In genomic region chr13:79645569-79645968, GRCh38 we compare ENCODE assay signal across 16 cellular contexts.
"Had no signal": no experiment of that assay in that cellular context is flagged by ENCODE, and none has a peak within 500 bp of the region (broad histone marks: within the 10 kb centered on the region; RNA-seq: fewer than 3 reads in every experiment).

No MANE protein-coding gene starts in this region.

- H3K9me3 ChIP-seq: colonic mucosa, ovary, sigmoid colon, stomach, testis, upper lobe of left lung had no signal

- H3K27me3 ChIP-seq: colonic mucosa, ovary, sigmoid colon, stomach, testis, upper lobe of left lung had no signal

- H3K36me3 ChIP-seq: colonic mucosa, ovary, sigmoid colon, stomach, upper lobe of left lung had no signal

- H3K4me3 ChIP-seq: colonic mucosa, ovary, sigmoid colon, stomach, testis, upper lobe of left lung had no signal

- DNase-seq: activated CD4-positive, alpha-beta T cell treated with anti-CD3 and anti-CD28 coated beads, Interleukin-2, amount 10 ng/mL, durations not matched to agents 7 days and 5 days; activated CD8-positive, alpha-beta memory T cell treated with anti-CD3 and anti-CD28 coated beads, Interleukin-2, amount 50 U/mL, for 48 hours; activated gamma-delta T cell treated with Interleukin-2 at 50 U/mL for 16 hours; amniotic stem cell; central memory CD4-positive, alpha-beta T cell; colonic mucosa; hypothalamus; kidney glomerular epithelial cell; ovary; sigmoid colon; stimulated activated CD4-positive, alpha-beta T cell treated with anti-CD3 and anti-CD28 coated beads, Interleukin-1b, Interleukin-23, amount 100 ng/mL, for 48 hours; stomach; testis; upper lobe of left lung had no signal

- FAIRE-seq: endometrium had no signal

- H3K27ac ChIP-seq: colonic mucosa, ovary, sigmoid colon, stomach, testis, upper lobe of left lung had no signal

- ATAC-seq: esophagus mucosa had no signal

- H3K4me1 ChIP-seq: colonic mucosa, sigmoid colon, stomach, testis, upper lobe of left lung had no signal
